Comparison of ENCODE assay signal across 18 cellular contexts in the genomic region with DNA sequence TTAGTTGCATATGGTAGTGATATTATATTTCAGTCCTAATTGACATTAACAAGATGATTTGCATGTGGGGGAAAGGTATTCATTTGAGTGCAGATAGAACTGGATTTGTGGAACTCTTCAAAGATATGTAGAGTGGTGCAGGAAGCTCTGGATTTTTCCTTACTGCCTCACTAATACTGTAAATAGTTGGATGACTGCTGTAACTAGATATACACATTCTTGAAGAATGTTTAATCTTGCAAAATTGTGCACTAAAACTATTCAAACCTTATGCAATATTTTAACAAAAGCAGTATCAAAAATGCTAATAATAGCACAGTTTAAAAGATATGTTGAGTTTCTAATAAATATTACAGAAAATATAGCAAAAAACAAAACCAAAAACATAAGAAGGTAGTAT.
"Had no signal": no experiment of that assay in that cellular context is flagged by ENCODE, and none has a peak within 500 bp of the region (broad histone marks: within the 10 kb centered on the region; RNA-seq: fewer than 3 reads in every experiment).

No MANE protein-coding gene starts in this region.

- H3K36me3 ChIP-seq: neutrophil, right atrium auricular region, transverse colon had no signal

- H3K27me3 ChIP-seq: dorsolateral prefrontal cortex, foreskin keratinocyte, neutrophil, right atrium auricular region, transverse colon had no signal

- ATAC-seq: foreskin keratinocyte; left ventricle myocardium superior; naive thymus-derived CD8-positive, alpha-beta T cell had no signal

- H3K9me3 ChIP-seq: neutrophil, right atrium auricular region, transverse colon had no signal

- H3K4me3 ChIP-seq: dorsolateral prefrontal cortex, right atrium auricular region, skin epidermis, transverse colon had no signal

- H3K4me1 ChIP-seq: right atrium auricular region, transverse colon had no signal

- H3K27ac ChIP-seq: dorsolateral prefrontal cortex, foreskin keratinocyte, neutrophil, right atrium auricular region, skin epidermis, transverse colon had no signal

- DNase-seq: activated CD4-positive, alpha-beta T cell treated with anti-CD3 and anti-CD28 coated beads, Interleukin-2, amount 50 U/mL, for 1 hour; activated CD4-positive, CD25-positive, alpha-beta regulatory T cell; activated naive CD4-positive, alpha-beta T cell; dorsolateral prefrontal cortex; erythroblast; glutamatergic neuron; kidney glomerular epithelial cell; left ventricle myocardium superior; mesenchymal stem cell; naive thymus-derived CD8-positive, alpha-beta T cell; stimulated activated CD4-positive, alpha-beta T cell treated with anti-CD3 and anti-CD28 coated beads, Interleukin-4, amount 100 ng/mL, for 24 hours; stimulated activated naive CD4-positive, alpha-beta T cell; SW 1271; transverse colon had no signal
